13 cellular contexts compared by ENCODE assay signal in genomic region chr3:98561727-98562521, GRCh38. TPM values are rescaled to one million over a fixed set of nuclear protein-coding genes. Genes with fewer than 3 reads are reported as not detected.
DNase-seq lines count a peak whose midpoint lies in the region; ATAC-seq and TF ChIP-seq lines count a peak whose summit lies in the region.
"Had no signal": no experiment of that assay in that cellular context is flagged by ENCODE, and none has a peak within 500 bp of the region (broad histone marks: within the 10 kb centered on the region; RNA-seq: fewer than 3 reads in every experiment).

No MANE protein-coding gene starts in this region.

- peaks cover 0 to 1% (median 0%) of the 10 kb centered on the region in 5 donors for H3K9me3 Mint-ChIP-seq in CD8-positive, alpha-beta memory T cell
- H3K9me3 Mint-ChIP-seq in effector memory CD8-positive, alpha-beta T cell = no peaks in the 10 kb centered on the region
- H3K9me3 Mint-ChIP-seq in Caco-2 (ENCODE audit: unreplicated experiment) = no peaks in the 10 kb centered on the region

- no peaks in the 10 kb centered on the region for H3K36me3 ChIP-seq in CD8-positive, alpha-beta memory T cell (ENCODE audit: insufficient read depth, low read length)
- H3K36me3 ChIP-seq in WERI-Rb-1 (no peaks in the 10 kb centered on the region), Caco-2 (ENCODE audit: control insufficient read depth, insufficient read depth, low read length) (no peaks in the 10 kb centered on the region)

- no peak overlapping the region for H3K4me3 ChIP-seq in CD8-positive, alpha-beta memory T cell (ENCODE audit: low read length)
- H3K4me3 ChIP-seq in WERI-Rb-1 (ENCODE audit: low read depth, low read length) (no peak overlapping the region), Caco-2 (ENCODE audit: low read depth, low read length) (no peak overlapping the region)

- POLR2A ChIA-PET in CD8-positive, alpha-beta memory T cell (lab: Charles Lee) = interaction anchor here (0.6 to 1.6 kb wide), 11 partner anchors 9 to 473 kb away, joined by 3 to 13 read pairs (median 3); partner anchors contain the start of genes CLDND1 and CPOX
- POLR2A ChIA-PET in Caco-2 (lab: Charles Lee) = no interaction called here

- H3K27me3 Mint-ChIP-seq in CD8-positive, alpha-beta memory T cell = peaks cover 0 to 2% of the 10 kb centered on the region in 2 donors
- no peaks in the 10 kb centered on the region for H3K27me3 Mint-ChIP-seq in effector memory CD8-positive, alpha-beta T cell
- H3K27me3 Mint-ChIP-seq in Caco-2 (ENCODE audit: insufficient read depth, unreplicated experiment) = peaks cover 3% of the 10 kb centered on the region

- peak overlapping the region; percentile 93 to 99 (median 97) for H3K27ac Mint-ChIP-seq in CD8-positive, alpha-beta memory T cell
- peak overlapping the region; percentile 99 for H3K27ac Mint-ChIP-seq in effector memory CD8-positive, alpha-beta T cell
- H3K27ac Mint-ChIP-seq in Caco-2 (ENCODE audit: unreplicated experiment) = no peak overlapping the region

- no peaks in the 10 kb centered on the region for H3K27me3 ChIP-seq in CD8-positive, alpha-beta memory T cell (ENCODE audit: insufficient read depth, low read length, poor library complexity, severe bottlenecking)
- H3K27me3 ChIP-seq in WERI-Rb-1 (ENCODE audit: insufficient read depth, low read depth, severe bottlenecking) (no peaks in the 10 kb centered on the region), Caco-2 (replicated peaks; ENCODE audit: control insufficient read depth, insufficient read depth, low read length) (no peaks in the 10 kb centered on the region)

- no peaks in the 10 kb centered on the region for H3K9me3 ChIP-seq in CD8-positive, alpha-beta memory T cell (ENCODE audit: low read length)
- H3K9me3 ChIP-seq in WERI-Rb-1 (ENCODE audit: severe bottlenecking) (no peaks in the 10 kb centered on the region), Caco-2 (no peaks in the 10 kb centered on the region)

- H3K27ac ChIP-seq in CD8-positive, alpha-beta memory T cell (ENCODE audit: low read depth, low read length) = no peak overlapping the region
- H3K27ac ChIP-seq in WERI-Rb-1 = no peak overlapping the region

- H3K4me1 Mint-ChIP-seq in CD8-positive, alpha-beta memory T cell = peaks cover 77 to 98% (median 95%) of the 10 kb centered on the region in 3 donors
- peaks cover 56 to 59% of the 10 kb centered on the region in 2 donors for H3K4me1 Mint-ChIP-seq in effector memory CD8-positive, alpha-beta T cell (ENCODE audit: low read depth in 2 of 2)
- no peaks in the 10 kb centered on the region for H3K4me1 Mint-ChIP-seq in Caco-2 (ENCODE audit: low read depth, unreplicated experiment)

- H3K4me3 Mint-ChIP-seq in CD8-positive, alpha-beta memory T cell = peak overlapping the region in 6 of 7 donors; percentile 31 to 79 (median 56)
- peak overlapping the region in 1 of 2 donors; percentile 43 for H3K4me3 Mint-ChIP-seq in effector memory CD8-positive, alpha-beta T cell
- no peak overlapping the region for H3K4me3 Mint-ChIP-seq in Caco-2 (ENCODE audit: unreplicated experiment)

- peak; percentile 6 for ATAC-seq in effector memory CD8-positive, alpha-beta T cell (replicated peaks)

- DNase-seq in CD8-positive, alpha-beta memory T cell = peak in 1 of 5 donors; percentile 61
- DNase-seq in NCI-H226 = peak; percentile 17
- no peak for DNase-seq in effector memory CD8-positive, alpha-beta T cell
- DNase-seq in effector CD8-positive, alpha-beta T cell (lab: John Stamatoyannopoulos, UW) = no peak
- no peak for DNase-seq in NK-92 treated with Interleukin-12 subunit alpha and Interleukin-12 subunit beta, amount 100 ng/mL, for 24 hours (lab: John Stamatoyannopoulos, UW)
- no peak for DNase-seq in WERI-Rb-1
- DNase-seq in Caco-2 = no peak
- DNase-seq: activated CD4-positive, CD25-positive, alpha-beta regulatory T cell; H7; NCI-H748 treated with DMSO at 0.1 percent for 48 hours; occipital lobe had no signal

- in situ Hi-C loops in GM18951 (cut with MboI; ENCODE audit: low sequenced_read_pairs, unreplicated experiment) = no loop called here

- peaks cover 73% of the 10 kb centered on the region for H3K4me1 ChIP-seq in CD8-positive, alpha-beta memory T cell (ENCODE audit: insufficient read depth, low read length)
- no peaks in the 10 kb centered on the region for H3K4me1 ChIP-seq in Caco-2

- no TSS peak for BruUV-seq in Caco-2 (replicated peaks; lab: Mats Ljungman, UMichigan)

- CTCF ChIA-PET in CD8-positive, alpha-beta memory T cell (lab: Charles Lee) = interaction anchor here (1.0 to 4.0 kb wide), 4 partner anchors 10 to 40 kb away, joined by 3 to 24 read pairs (median 3); partner anchors contain the start of gene CLDND1
- CTCF ChIA-PET in Caco-2 (lab: Charles Lee) = no interaction called here

- no peaks in the 10 kb centered on the region for H3K36me3 Mint-ChIP-seq in CD8-positive, alpha-beta memory T cell
- H3K36me3 Mint-ChIP-seq in effector memory CD8-positive, alpha-beta T cell (ENCODE audit: insufficient read depth) = peaks cover 26% of the 10 kb centered on the region
- no peaks in the 10 kb centered on the region for H3K36me3 Mint-ChIP-seq in Caco-2 (ENCODE audit: insufficient read depth, unreplicated experiment)

- TF ChIP-seq POLR2A in GM18951 (IDR thresholded peaks at IDR 0.05; ENCODE audit: extremely low read depth, insufficient read depth, insufficient read length) = peak; percentile 33

- intact Hi-C loops in Caco-2 (cut with micrococcal nuclease; ENCODE audit: unreplicated experiment) = no loop called here

- TF ChIP-seq CTCF in WERI-Rb-1 (IDR thresholded peaks at IDR 0.05; ENCODE audit: low read depth, low read length) (no peak), Caco-2 (IDR thresholded peaks at IDR 0.05; ENCODE audit: insufficient read depth in 1 of 2, low read depth in 1 of 2, low read length in 1 of 2, severe bottlenecking in 1 of 2, unreplicated experiment in 1 of 2) (no peak)

RNA-seq across cellular contexts. Expression of gene GPR15, which starts 30.1 kb away (rescaled TPM):
- total RNA-seq in CD8-positive, alpha-beta memory T cell = 10 to 100 TPM; 15.6 to 17.0 TPM
- polyA plus RNA-seq in CD8-positive, alpha-beta memory T cell = 7.7 TPM
- not detected in 2 replicates for total RNA-seq in Caco-2 (2022)
- total RNA-seq: chondrocyte, H7, occipital lobe had no signal

RNA-seq across cellular contexts. Expression of gene CPOX, which starts 31.5 kb away (rescaled TPM):
- 10 to 100 TPM; 76.3 to 79.9 TPM for total RNA-seq in CD8-positive, alpha-beta memory T cell
- 6.4 TPM for polyA plus RNA-seq in CD8-positive, alpha-beta memory T cell
- total RNA-seq in Caco-2 (2022) = 24.2 and 25.0 TPM in 2 replicates

RNA-seq across cellular contexts. Expression of gene CLDND1, which starts 39.2 kb away (rescaled TPM):
- total RNA-seq in CD8-positive, alpha-beta memory T cell = 100 to 1,000 TPM; 299 to 315 TPM
- polyA plus RNA-seq in CD8-positive, alpha-beta memory T cell = 210 TPM
- 56.0 TPM in 2 replicates for total RNA-seq in Caco-2 (2022)

Comparison
In these comparisons a context has a peak if more than half of its experiments do, and no peak if none do; other contexts are left out.
1. RNA of gene GPR15, which starts 30.1 kb away (total RNA-seq): 15.6 to 17.0 TPM in CD8-positive, alpha-beta memory T cell; not detected in Caco-2; every median in the first group is over 10 times any median in the second.